30 cellular contexts compared by ENCODE assay signal in the genomic region with DNA sequence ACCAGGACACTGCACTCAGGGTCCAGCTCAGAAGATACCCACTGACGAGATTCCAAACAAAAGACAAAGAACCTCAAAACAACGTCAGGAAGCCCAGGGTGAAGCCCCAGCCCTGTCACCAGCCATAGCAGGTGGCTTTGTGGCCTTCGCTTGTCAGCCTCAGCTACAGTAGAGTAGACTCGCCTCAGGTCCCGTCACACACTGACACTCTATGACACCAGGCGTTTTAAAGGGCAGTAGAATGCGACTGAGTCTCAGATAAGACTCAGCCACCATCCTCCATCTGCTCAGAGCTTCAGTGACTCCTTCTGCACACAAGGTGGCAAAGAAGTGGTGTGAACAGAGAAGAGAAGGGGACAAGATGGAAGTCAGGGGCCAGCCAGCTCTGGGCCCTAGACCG. TPM values are rescaled to one million over a fixed set of nuclear protein-coding genes. Genes with fewer than 3 reads are reported as not detected.
DNase-seq lines count a peak whose midpoint lies in the region; ATAC-seq, FAIRE-seq and TF ChIP-seq lines count a peak whose summit lies in the region.
"Had no signal": no experiment of that assay in that cellular context is flagged by ENCODE, and none has a peak within 500 bp of the region (broad histone marks: within the 10 kb centered on the region; RNA-seq: fewer than 3 reads in every experiment).

No MANE protein-coding gene starts in this region.

- H3K4me1 ChIP-seq in right cardiac atrium (ENCODE audit: control insufficient read depth, insufficient read depth, low read length) = peaks cover 24% of the 10 kb centered on the region
- H3K4me1 ChIP-seq in gastrocnemius medialis = no peaks in the 10 kb centered on the region
- H3K4me1 ChIP-seq: adrenal gland had no signal

- DNase-seq in GM18507 (ENCODE audit: extremely low spot score, insufficient read length, low read depth) (no peak), endothelial cell (ENCODE audit: low spot score) (no peak), right cardiac atrium (peak in 1 of 3 donors; percentile 17), gastrocnemius medialis (no peak), ecto neural progenitor cell (ENCODE audit: low spot score) (no peak), AML-193 (lab: John Stamatoyannopoulos, UW) (no peak), AG08395 (ENCODE audit: low spot score) (no peak)
- DNase-seq in activated naive CD4-positive, alpha-beta T cell treated with anti-CD3 and anti-CD28 coated beads, Interleukin-2, amount 50 U/mL, for 72 hours (ENCODE audit: low spot score in 2 of 2) = no peak
- DNase-seq: activated CD4-positive, alpha-beta T cell treated with anti-CD3 and anti-CD28 coated beads for 36 hours; activated CD8-positive, alpha-beta memory T cell treated with anti-CD3 and anti-CD28 coated beads, Interleukin-2, amount 50 U/mL, for 48 hours; activated CD8-positive, alpha-beta T cell treated with anti-CD3 and anti-CD28 coated beads for 36 hours; activated naive CD4-positive, alpha-beta T cell treated with anti-CD3 and anti-CD28 coated beads for 36 hours; adrenal gland; cerebellar nuclear complex; GM23248; HFFc6; islet precursor cell; NCI-H1048; NCI-H446; NCI-H748 treated with DMSO at 0.1 percent for 48 hours; occipital lobe; stimulated activated naive CD4-positive, alpha-beta T cell had no signal

- TF ChIP-seq CTCF in endothelial cell (IDR thresholded peaks at IDR 0.05; ENCODE audit: unreplicated experiment) = no peak
- TF ChIP-seq CTCF in gastrocnemius medialis (IDR thresholded peaks at IDR 0.05 in 4 of 5, conservative IDR thresholded peaks at IDR 0.05 in 1 of 5) = no peak

- ATAC-seq in right cardiac atrium (peak; percentile 6 to 39), gastrocnemius medialis (no peak)
- no peak for ATAC-seq in activated naive CD4-positive, alpha-beta T cell treated with anti-CD3 and anti-CD28 coated beads, Interleukin-2, amount 50 U/mL, for 72 hours
- ATAC-seq: activated CD4-positive, alpha-beta T cell treated with anti-CD3 and anti-CD28 coated beads for 36 hours; activated CD8-positive, alpha-beta T cell treated with anti-CD3 and anti-CD28 coated beads for 36 hours had no signal

- no peaks in the 10 kb centered on the region for H3K36me3 Mint-ChIP-seq in endothelial cell (ENCODE audit: low read depth, unreplicated experiment)
- H3K36me3 Mint-ChIP-seq in activated naive CD4-positive, alpha-beta T cell treated with anti-CD3 and anti-CD28 coated beads, Interleukin-2, amount 50 U/mL, for 72 hours = no peaks in the 10 kb centered on the region

- 78% methylated on average over 8 of the region's 8 CpGs for WGBS in right cardiac atrium

- H3K27me3 ChIP-seq in right cardiac atrium (ENCODE audit: control insufficient read depth, insufficient read depth) (no peaks in the 10 kb centered on the region), gastrocnemius medialis (no peaks in the 10 kb centered on the region)
- H3K27me3 ChIP-seq: adrenal gland had no signal

- in situ Hi-C loops in gastrocnemius medialis (cut with MboI; ENCODE audit: low sequenced_read_pairs in 4 of 4) = no loop called here

- peak; percentile 12 for FAIRE-seq in GM18507 (lab: Jason Lieb, UNC)
- FAIRE-seq: endometrium, GM12892, RCC 7860 had no signal

- peaks cover 2% of the 10 kb centered on the region for H3K27me3 Mint-ChIP-seq in endothelial cell (ENCODE audit: unreplicated experiment)
- H3K27me3 Mint-ChIP-seq: activated CD4-positive, alpha-beta T cell treated with anti-CD3 and anti-CD28 coated beads for 36 hours; activated CD8-positive, alpha-beta T cell treated with anti-CD3 and anti-CD28 coated beads for 36 hours; B cell had no signal

- no peaks in the 10 kb centered on the region for H3K36me3 ChIP-seq in gastrocnemius medialis
- H3K36me3 ChIP-seq: adrenal gland had no signal

- no peak overlapping the region for H3K4me3 ChIP-seq in right cardiac atrium (ENCODE audit: low read length)
- H3K4me3 ChIP-seq in gastrocnemius medialis = no peak overlapping the region
- H3K4me3 ChIP-seq: adrenal gland, GM23248, smooth muscle cell had no signal

- no peaks in the 10 kb centered on the region for H3K9me3 Mint-ChIP-seq in endothelial cell (ENCODE audit: unreplicated experiment)
- no peaks in the 10 kb centered on the region for H3K9me3 Mint-ChIP-seq in activated naive CD4-positive, alpha-beta T cell treated with anti-CD3 and anti-CD28 coated beads, Interleukin-2, amount 50 U/mL, for 72 hours
- H3K9me3 Mint-ChIP-seq: activated CD8-positive, alpha-beta T cell treated with anti-CD3 and anti-CD28 coated beads for 36 hours; activated naive CD4-positive, alpha-beta T cell treated with anti-CD3 and anti-CD28 coated beads for 36 hours; activated T-helper 1 cell treated with anti-CD3 and anti-CD28 coated beads, Interleukin-12 subunit alpha, Interleukin-12 subunit beta, Interleukin-2, Interleukin-4 antibody, amounts not matched to agents 30 ng/mL and 10 ng/mL and 1 ng/mL, durations not matched to agents 14 hours and 24 hours and 36 hours; HFFc6; T-helper 2 cell treated with Interferon-gamma antibody and Interleukin-4, amounts not matched to agents 5 μg/mL and 100 μg/mL, for 36 hours had no signal

- no peak for TF ChIP-seq POLR2A in gastrocnemius medialis (IDR thresholded peaks at IDR 0.05)

- intact Hi-C loops in right cardiac atrium (cut with DNase I) = no loop called here
- intact Hi-C loops in gastrocnemius medialis (cut with DNase I; ENCODE audit: low total_unique reads) = no loop called here

- H3K27ac ChIP-seq in right cardiac atrium (ENCODE audit: low read length) = peak overlapping the region; percentile 76
- peak overlapping the region; percentile 18 to 50 (median 36) for H3K27ac ChIP-seq in gastrocnemius medialis
- H3K27ac ChIP-seq: adrenal gland, GM23248 had no signal

- H3K9me3 ChIP-seq in right cardiac atrium (ENCODE audit: control insufficient read depth, low read length) (no peaks in the 10 kb centered on the region), gastrocnemius medialis (no peaks in the 10 kb centered on the region)
- H3K9me3 ChIP-seq: adrenal gland had no signal

- peak overlapping the region; percentile 36 for H3K27ac Mint-ChIP-seq in endothelial cell (ENCODE audit: unreplicated experiment)
- H3K27ac Mint-ChIP-seq in activated naive CD4-positive, alpha-beta T cell treated with anti-CD3 and anti-CD28 coated beads, Interleukin-2, amount 50 U/mL, for 72 hours = no peak overlapping the region
- H3K27ac Mint-ChIP-seq: activated CD4-positive, alpha-beta T cell treated with anti-CD3 and anti-CD28 coated beads for 36 hours; activated CD8-positive, alpha-beta T cell treated with anti-CD3 and anti-CD28 coated beads for 36 hours; activated naive CD4-positive, alpha-beta T cell treated with anti-CD3 and anti-CD28 coated beads for 36 hours; activated T-helper 1 cell treated with anti-CD3 and anti-CD28 coated beads, Interleukin-12 subunit alpha, Interleukin-12 subunit beta, Interleukin-2, Interleukin-4 antibody, amounts not matched to agents 30 ng/mL and 10 ng/mL and 1 ng/mL, durations not matched to agents 14 hours and 24 hours and 36 hours; HFFc6; T-helper 2 cell treated with Interferon-gamma antibody and Interleukin-4, amounts not matched to agents 5 μg/mL and 100 μg/mL, for 36 hours had no signal

- no peak overlapping the region for H3K4me3 Mint-ChIP-seq in endothelial cell (ENCODE audit: unreplicated experiment)
- H3K4me3 Mint-ChIP-seq: activated CD4-positive, alpha-beta T cell treated with anti-CD3 and anti-CD28 coated beads for 36 hours; activated CD8-positive, alpha-beta T cell treated with anti-CD3 and anti-CD28 coated beads for 36 hours; activated naive CD4-positive, alpha-beta T cell treated with anti-CD3 and anti-CD28 coated beads for 36 hours; activated T-helper 1 cell treated with anti-CD3 and anti-CD28 coated beads, Interleukin-12 subunit alpha, Interleukin-12 subunit beta, Interleukin-2, Interleukin-4 antibody, amounts not matched to agents 30 ng/mL and 10 ng/mL and 1 ng/mL, durations not matched to agents 14 hours and 24 hours and 36 hours; B cell; HFFc6; T-helper 2 cell treated with Interferon-gamma antibody and Interleukin-4, amounts not matched to agents 5 μg/mL and 100 μg/mL, for 36 hours had no signal

- peaks cover 6% of the 10 kb centered on the region for H3K4me1 Mint-ChIP-seq in endothelial cell (ENCODE audit: unreplicated experiment)
- H3K4me1 Mint-ChIP-seq: activated CD4-positive, alpha-beta T cell treated with anti-CD3 and anti-CD28 coated beads for 36 hours had no signal

RNA-seq across cellular contexts. Expression of gene RBPMS2, which starts 12.8 kb away (rescaled TPM):
- 24.0 TPM for total RNA-seq in endothelial cell (ENCODE audit: unreplicated experiment)
- total RNA-seq in right cardiac atrium = 100 to 1,000 TPM; 380 to 503 (median 388) TPM
- 392 TPM for polyA plus RNA-seq in right cardiac atrium
- total RNA-seq in gastrocnemius medialis = under 1 TPM; 0.11 to 0.61 (median 0.35) TPM
- total RNA-seq in activated naive CD4-positive, alpha-beta T cell treated with anti-CD3 and anti-CD28 coated beads, Interleukin-2, amount 50 U/mL, for 72 hours = not detected
- total RNA-seq: activated CD4-positive, alpha-beta T cell treated with anti-CD3 and anti-CD28 coated beads for 36 hours; activated CD8-positive, alpha-beta T cell treated with anti-CD3 and anti-CD28 coated beads for 36 hours; activated naive CD4-positive, alpha-beta T cell treated with anti-CD3 and anti-CD28 coated beads for 36 hours; GM23248; occipital lobe; temporal lobe had no signal

Comparison
In these comparisons a context has a peak if more than half of its experiments do, and no peak if none do; other contexts are left out.
1. ATAC-seq: peak in right cardiac atrium (2 of 2); none in gastrocnemius medialis (0 of 2) and activated naive CD4-positive, alpha-beta T cell treated with anti-CD3 and anti-CD28 coated beads, Interleukin-2, amount 50 U/mL, for 72 hours (0 of 2).
2. RNA of gene RBPMS2, which starts 12.8 kb away (total RNA-seq): 380 to 503 TPM in right cardiac atrium and 24.0 TPM in endothelial cell (single experiment); 0.11 to 0.61 TPM in gastrocnemius medialis and not detected in activated naive CD4-positive, alpha-beta T cell treated with anti-CD3 and anti-CD28 coated beads, Interleukin-2, amount 50 U/mL, for 72 hours; every median in the first group is over 10 times any median in the second.